ENCODE assay signal across 27 cellular contexts in genomic region chr2:167322795-167323194, GRCh38. TPM values are rescaled to one million over a fixed set of nuclear protein-coding genes. Genes with fewer than 3 reads are reported as not detected.
"Had no signal": no experiment of that assay in that cellular context is flagged by ENCODE, and none has a peak within 500 bp of the region (broad histone marks: within the 10 kb centered on the region; RNA-seq: fewer than 3 reads in every experiment).

No MANE protein-coding gene starts in this region.

- H3K27ac ChIP-seq: colonic mucosa, coronary artery, dorsolateral prefrontal cortex, epithelial cell of prostate, esophagus muscularis mucosa, esophagus squamous epithelium, foreskin keratinocyte, gastrocnemius medialis, gastroesophageal sphincter, heart left ventricle, heart right ventricle had no signal

- ATAC-seq: effector memory CD8-positive, alpha-beta T cell; esophagus mucosa; foreskin keratinocyte; gastrocnemius medialis; gastroesophageal sphincter; heart left ventricle; heart right ventricle had no signal

- DNase-seq: colonic mucosa; cortex of kidney; dermis blood vessel endothelial cell; dorsolateral prefrontal cortex; effector CD4-positive, alpha-beta T cell; effector CD8-positive, alpha-beta T cell; effector memory CD4-positive, alpha-beta T cell; effector memory CD8-positive, alpha-beta T cell; endodermal cell; erythroblast; esophagus squamous epithelium; foreskin fibroblast; foreskin keratinocyte; foreskin melanocyte; gastrocnemius medialis; glutamatergic neuron; head of caudate nucleus; heart left ventricle; heart right ventricle had no signal

- H3K27ac Mint-ChIP-seq: dendritic cell treated with granulocyte-macrophage colony-stimulating factor and Interleukin-4, amounts not matched to agents 40 ng/mL and 50 ng/mL, for 4 days; effector memory CD8-positive, alpha-beta T cell; endodermal cell had no signal

- H3K4me1 ChIP-seq: colonic mucosa, esophagus muscularis mucosa, esophagus squamous epithelium, foreskin keratinocyte, gastrocnemius medialis, gastroesophageal sphincter, heart left ventricle, heart right ventricle had no signal

- H3K27me3 Mint-ChIP-seq: dendritic cell treated with granulocyte-macrophage colony-stimulating factor and Interleukin-4, amounts not matched to agents 40 ng/mL and 50 ng/mL, for 4 days; effector memory CD8-positive, alpha-beta T cell had no signal

- H3K27me3 ChIP-seq: colonic mucosa, dorsolateral prefrontal cortex, esophagus muscularis mucosa, esophagus squamous epithelium, foreskin keratinocyte, gastrocnemius medialis, gastroesophageal sphincter, heart left ventricle, heart right ventricle had no signal

- H3K4me3 Mint-ChIP-seq: dendritic cell treated with granulocyte-macrophage colony-stimulating factor and Interleukin-4, amounts not matched to agents 40 ng/mL and 50 ng/mL, for 4 days; effector memory CD8-positive, alpha-beta T cell; endodermal cell had no signal

- H3K36me3 ChIP-seq: colonic mucosa, esophagus muscularis mucosa, esophagus squamous epithelium, gastrocnemius medialis, gastroesophageal sphincter, heart left ventricle, heart right ventricle had no signal

- H3K4me3 ChIP-seq: colonic mucosa, coronary artery, dorsolateral prefrontal cortex, esophagus muscularis mucosa, esophagus squamous epithelium, gastrocnemius medialis, gastroesophageal sphincter, heart left ventricle, heart right ventricle had no signal

- H3K4me1 Mint-ChIP-seq: endodermal cell had no signal

- H3K9me3 ChIP-seq: colonic mucosa, esophagus muscularis mucosa, esophagus squamous epithelium, gastrocnemius medialis, gastroesophageal sphincter, heart left ventricle had no signal

- H3K9me3 Mint-ChIP-seq: dendritic cell treated with granulocyte-macrophage colony-stimulating factor and Interleukin-4, amounts not matched to agents 40 ng/mL and 50 ng/mL, for 4 days had no signal

RNA-seq across cellular contexts. Expression of gene B3GALT1, which starts 30.0 kb away (rescaled TPM):
- total RNA-seq: dermis blood vessel endothelial cell, dermis microvascular lymphatic vessel endothelial cell, endothelial cell of umbilical vein, esophagus mucosa, foreskin keratinocyte had no signal
- polyA plus RNA-seq: endothelial cell of umbilical vein, foreskin keratinocyte had no signal
